Comparison of ENCODE assay signal across 8 cellular contexts in genomic region chr17:49969134-49969759, GRCh38. TPM values are rescaled to one million over a fixed set of nuclear protein-coding genes. Genes with fewer than 3 reads are reported as not detected.
A peak's percentile ranks its signal among the peaks of the same experiment; 100 is the strongest.
DNase-seq lines count a peak whose midpoint lies in the region; ATAC-seq and TF ChIP-seq lines count a peak whose summit lies in the region.

TSS of gene DLX4 (plus strand) at chr17:49969190. CDS start at chr17:49969469, 279 bp downstream.

- no peaks in the 10 kb centered on the region for H3K9me3 Mint-ChIP-seq in activated T-cell treated with anti-CD3 and anti-CD28 coated beads, Interleukin-2, amount 50 U/mL, for 72 hours

- peaks cover 17% of the 10 kb centered on the region for H3K27me3 ChIP-seq in HAP-1 (ENCODE audit: low read depth)
- H3K27me3 ChIP-seq in iPS-20b (ENCODE audit: insufficient read depth, low read length): peaks cover 100% of the 10 kb centered on the region
- H3K27me3 ChIP-seq in tibial artery: peaks cover 18 to 100% of the 10 kb centered on the region in 2 donors

- H3K27me3 Mint-ChIP-seq in activated T-cell treated with anti-CD3 and anti-CD28 coated beads, Interleukin-2, amount 50 U/mL, for 72 hours (ENCODE audit: low read depth): peaks cover 81% of the 10 kb centered on the region

- no peaks in the 10 kb centered on the region for H3K36me3 ChIP-seq in HAP-1 (replicated peaks)
- H3K36me3 ChIP-seq in iPS-20b (ENCODE audit: insufficient read depth, low read depth, low read length): no peaks in the 10 kb centered on the region
- no peaks in the 10 kb centered on the region for H3K36me3 ChIP-seq in tibial artery

- H3K9me3 ChIP-seq in HAP-1 (no peaks in the 10 kb centered on the region), iPS-20b (ENCODE audit: insufficient read depth, low read depth, low read length) (peaks cover 7% of the 10 kb centered on the region; the same call in 1 of the 2 replicates), tibial artery (no peaks in the 10 kb centered on the region)

- intact Hi-C loops in tibial artery (cut with DNase I; ENCODE audit: low total_unique reads): no loop called here

- H3K4me1 ChIP-seq in HAP-1 (peaks cover 6% of the 10 kb centered on the region), iPS-20b (ENCODE audit: insufficient read depth, low read length) (peaks cover 7% of the 10 kb centered on the region; the same call in 1 of the 2 replicates), tibial artery (peaks cover 0 to 58% (median 36%) of the 10 kb centered on the region in 4 donors)

- H3K36me3 Mint-ChIP-seq in activated T-cell treated with anti-CD3 and anti-CD28 coated beads, Interleukin-2, amount 50 U/mL, for 72 hours (ENCODE audit: insufficient read depth in 2 of 2): peaks cover 0 to 2% of the 10 kb centered on the region in 2 donors

- peak within 1 kb of the TSS; percentile 95 for H3K4me3 Mint-ChIP-seq in activated T-cell treated with anti-CD3 and anti-CD28 coated beads, Interleukin-2, amount 50 U/mL, for 72 hours

- H3K27ac Mint-ChIP-seq in activated T-cell treated with anti-CD3 and anti-CD28 coated beads, Interleukin-2, amount 50 U/mL, for 72 hours: peak within 1 kb of the TSS; percentile 44

- in situ Hi-C loops in HAP-1 (cut with MboI; ENCODE audit: low sequenced_read_pairs): no loop called here

- H3K27ac ChIP-seq in iPS-20b (ENCODE audit: low read length) (no peak within 1 kb of the TSS), tibial artery (no peak within 1 kb of the TSS)

- peaks cover 58% of the 10 kb centered on the region for H3K4me1 Mint-ChIP-seq in activated T-cell treated with anti-CD3 and anti-CD28 coated beads, Interleukin-2, amount 50 U/mL, for 72 hours (ENCODE audit: low read depth)

- H3K4me3 ChIP-seq in AG09309 (ENCODE audit: control insufficient read depth, low read depth, low read length) (peak within 1 kb of the TSS; percentile 34), HAP-1 (peak within 1 kb of the TSS; percentile 58), iPS-20b (ENCODE audit: low read length) (peak within 1 kb of the TSS; percentile 88), tibial artery (peak within 1 kb of the TSS; percentile 28 to 50)

- TF ChIP-seq CTCF in AG09309 (IDR thresholded peaks at IDR 0.05; ENCODE audit: control insufficient read depth, insufficient read depth, low read depth, low read length, missing control alignments) (no peak), tibial artery (IDR thresholded peaks at IDR 0.05) (no peak)

- peak in 1 of 2 donors; percentile 9 for ATAC-seq in activated T-cell treated with anti-CD3 and anti-CD28 coated beads, Interleukin-2, amount 50 U/mL, for 72 hours (replicated peaks in 1 of 2)
- ATAC-seq in GM18498 (IDR thresholded peaks at IDR 0.05; ENCODE audit: unreplicated experiment): no peak

- H3K9ac ChIP-seq in iPS-20b (ENCODE audit: low read depth, low read length): peak within 1 kb of the TSS; percentile 74; the same call in 1 of the 2 replicates

- no peak for DNase-seq in AG09309 (ENCODE audit: low read depth)
- peak in 1 of 2 experiments; percentile 40 for DNase-seq in HAP-1 (ENCODE audit: low spot score in 2 of 2)
- peak; percentile 36 to 42 for DNase-seq in activated T-cell treated with anti-CD3 and anti-CD28 coated beads, Interleukin-2, amount 50 U/mL, for 72 hours
- no peak for DNase-seq in tibial artery
- DNase-seq in AML-193 (lab: John Stamatoyannopoulos, UW): no peak
- DNase-seq in SW480 (ENCODE audit: low spot score): no peak

RNA-seq across cellular contexts. Expression of gene DLX4, which starts in this region (rescaled TPM):
- total RNA-seq in activated T-cell treated with anti-CD3 and anti-CD28 coated beads, Interleukin-2, amount 50 U/mL, for 72 hours: 1 to 10 TPM; 1.9 to 3.0 TPM

Comparison
In these comparisons a context has a peak if more than half of its experiments do, and no peak if none do; other contexts are left out.
1. DNase-seq: peak in activated T-cell treated with anti-CD3 and anti-CD28 coated beads, Interleukin-2, amount 50 U/mL, for 72 hours (2 of 2); none in AG09309 (single experiment), tibial artery (0 of 2), AML-193 (0 of 2) and SW480 (single experiment).
2. H3K4me3 ChIP-seq: peak in every context shown above with its lines; median percentile 88 in iPS-20b; 58 in HAP-1; 39 in tibial artery; 34 in AG09309.